1 cellular context compared by ENCODE assay signal in the genomic region with DNA sequence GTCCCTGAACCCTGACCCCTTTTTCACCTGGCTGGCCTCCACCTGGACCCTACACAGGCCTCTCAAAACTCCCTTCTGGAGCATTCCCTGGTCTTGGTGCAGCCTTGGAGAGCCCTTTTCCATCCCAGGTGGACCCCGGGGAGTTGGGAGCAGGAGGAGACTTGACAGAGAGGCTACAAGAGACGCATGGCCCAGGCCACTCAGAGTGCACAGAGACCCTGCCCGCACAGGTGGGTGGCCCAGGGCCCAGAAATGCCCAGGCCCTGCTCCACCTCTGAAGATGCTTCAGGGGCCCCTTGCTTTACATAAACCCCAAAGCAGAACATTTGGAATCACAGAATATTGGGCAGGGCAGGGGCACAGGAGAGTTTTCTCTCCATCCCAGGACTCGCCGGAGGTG.
TF ChIP-seq lines count a peak whose summit lies in the region.

No MANE protein-coding gene starts in this region.

TF ChIP-seq in GM23338, 12 proteins besides CTCF, POLR2A, EP300 and RAD21 (continued from another document):
- TF ChIP-seq ZNF331 (CRISPR knock-in tag; IDR thresholded peaks at IDR 0.05; ENCODE audit: low read depth) (no peak), ETS1 (IDR thresholded peaks at IDR 0.05) (no peak), EZH2phosphoT487 (IDR thresholded peaks at IDR 0.05; ENCODE audit: unreplicated experiment) (no peak), CREB1 (CRISPR knock-in tag; IDR thresholded peaks at IDR 0.05; ENCODE audit: low read depth) (no peak), JUNB (IDR thresholded peaks at IDR 0.05; ENCODE audit: unreplicated experiment) (no peak), STAT1 (IDR thresholded peaks at IDR 0.05; ENCODE audit: unreplicated experiment) (no peak), ZNF462 (CRISPR knock-in tag; IDR thresholded peaks at IDR 0.05) (no peak), ZNF114 (CRISPR knock-in tag; IDR thresholded peaks at IDR 0.05) (no peak)
- TF ChIP-seq, protein P1, sequence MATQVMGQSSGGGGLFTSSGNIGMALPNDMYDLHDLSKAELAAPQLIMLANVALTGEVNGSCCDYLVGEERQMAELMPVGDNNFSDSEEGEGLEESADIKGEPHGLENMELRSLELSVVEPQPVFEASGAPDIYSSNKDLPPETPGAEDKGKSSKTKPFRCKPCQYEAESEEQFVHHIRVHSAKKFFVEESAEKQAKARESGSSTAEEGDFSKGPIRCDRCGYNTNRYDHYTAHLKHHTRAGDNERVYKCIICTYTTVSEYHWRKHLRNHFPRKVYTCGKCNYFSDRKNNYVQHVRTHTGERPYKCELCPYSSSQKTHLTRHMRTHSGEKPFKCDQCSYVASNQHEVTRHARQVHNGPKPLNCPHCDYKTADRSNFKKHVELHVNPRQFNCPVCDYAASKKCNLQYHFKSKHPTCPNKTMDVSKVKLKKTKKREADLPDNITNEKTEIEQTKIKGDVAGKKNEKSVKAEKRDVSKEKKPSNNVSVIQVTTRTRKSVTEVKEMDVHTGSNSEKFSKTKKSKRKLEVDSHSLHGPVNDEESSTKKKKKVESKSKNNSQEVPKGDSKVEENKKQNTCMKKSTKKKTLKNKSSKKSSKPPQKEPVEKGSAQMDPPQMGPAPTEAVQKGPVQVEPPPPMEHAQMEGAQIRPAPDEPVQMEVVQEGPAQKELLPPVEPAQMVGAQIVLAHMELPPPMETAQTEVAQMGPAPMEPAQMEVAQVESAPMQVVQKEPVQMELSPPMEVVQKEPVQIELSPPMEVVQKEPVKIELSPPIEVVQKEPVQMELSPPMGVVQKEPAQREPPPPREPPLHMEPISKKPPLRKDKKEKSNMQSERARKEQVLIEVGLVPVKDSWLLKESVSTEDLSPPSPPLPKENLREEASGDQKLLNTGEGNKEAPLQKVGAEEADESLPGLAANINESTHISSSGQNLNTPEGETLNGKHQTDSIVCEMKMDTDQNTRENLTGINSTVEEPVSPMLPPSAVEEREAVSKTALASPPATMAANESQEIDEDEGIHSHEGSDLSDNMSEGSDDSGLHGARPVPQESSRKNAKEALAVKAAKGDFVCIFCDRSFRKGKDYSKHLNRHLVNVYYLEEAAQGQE (IDR thresholded peaks at IDR 0.05; ENCODE audit: unreplicated experiment), result no peak
